In genomic region chr5:133397432-133397831, GRCh38 we compare ENCODE assay signal across 32 cellular contexts.
A peak's percentile ranks its signal among the peaks of the same experiment; 100 is the strongest.
DNase-seq lines count a peak whose midpoint lies in the region; FAIRE-seq and TF ChIP-seq lines count a peak whose summit lies in the region.
"Had no signal": no experiment of that assay in that cellular context is flagged by ENCODE, and none has a peak within 500 bp of the region (broad histone marks: within the 10 kb centered on the region; RNA-seq: fewer than 3 reads in every experiment).

No MANE protein-coding gene starts in this region.

- peaks cover 11% of the 10 kb centered on the region for H3K27me3 Mint-ChIP-seq in neural progenitor cell (ENCODE audit: insufficient read depth, low read depth)

- TF ChIP-seq CTCF in OCI-LY3 (IDR thresholded peaks at IDR 0.05; ENCODE audit: low read depth, low read length) (no peak), coronary artery (IDR thresholded peaks at IDR 0.05) (no peak), neural progenitor cell (IDR thresholded peaks at IDR 0.05) (no peak)

- peak overlapping the region; percentile 86 for H3K27ac Mint-ChIP-seq in neural progenitor cell
- H3K27ac Mint-ChIP-seq: HFFc6, nephron progenitor cell had no signal

- H3K4me2 ChIP-seq in OCI-LY3 (ENCODE audit: low read length) (peak overlapping the region; percentile 77), neural progenitor cell (peak overlapping the region; percentile 70)

- H3K36me3 Mint-ChIP-seq in neural progenitor cell, result no peaks in the 10 kb centered on the region
- H3K36me3 Mint-ChIP-seq: CD14-positive monocyte had no signal

- H3K4me1 ChIP-seq in OCI-LY3 (ENCODE audit: low read length), result peaks cover 49% of the 10 kb centered on the region
- peaks cover 39% of the 10 kb centered on the region for H3K4me1 ChIP-seq in neural progenitor cell
- H3K4me1 ChIP-seq: Peyer's patch, right lobe of liver, vagina had no signal

- H3K79me2 ChIP-seq in OCI-LY3 (ENCODE audit: low read length) (no peaks in the 10 kb centered on the region), neural progenitor cell (ENCODE audit: low read depth) (no peaks in the 10 kb centered on the region)

- H2AFZ ChIP-seq in OCI-LY3 (ENCODE audit: low read depth, low read length), result peak overlapping the region; percentile 33; the same call in 1 of the 2 replicates
- H2AFZ ChIP-seq in neural progenitor cell (replicated peaks), result no peak overlapping the region
- H2AFZ ChIP-seq: GM23248 had no signal

- no peaks in the 10 kb centered on the region for H3K27me3 ChIP-seq in OCI-LY3 (ENCODE audit: low read depth, low read length)
- H3K27me3 ChIP-seq in neural progenitor cell, result no peaks in the 10 kb centered on the region
- H3K27me3 ChIP-seq: MG63, Peyer's patch, right lobe of liver, vagina had no signal

- no peak for TF ChIP-seq POLR2A in GM12891 (IDR thresholded peaks at IDR 0.05; ENCODE audit: low read depth, low read length)

- FAIRE-seq in GM12891 (lab: Jason Lieb, UNC), result peak; percentile 28

- H3K4me3 ChIP-seq in OCI-LY3 (ENCODE audit: low read length), result peak overlapping the region; percentile 56
- no peak overlapping the region for H3K4me3 ChIP-seq in coronary artery
- no peak overlapping the region for H3K4me3 ChIP-seq in neural progenitor cell
- H3K4me3 ChIP-seq: GM23248, left ventricle myocardium inferior, MG63, Peyer's patch, right lobe of liver, vagina had no signal

- no peaks in the 10 kb centered on the region for H3K36me3 ChIP-seq in OCI-LY3 (replicated peaks; ENCODE audit: low read depth, low read length)
- no peaks in the 10 kb centered on the region for H3K36me3 ChIP-seq in neural progenitor cell
- H3K36me3 ChIP-seq: left ventricle myocardium inferior, MG63, Peyer's patch, right lobe of liver, vagina had no signal

- peaks cover 50% of the 10 kb centered on the region for H3K4me1 Mint-ChIP-seq in neural progenitor cell

- H4K20me1 ChIP-seq in OCI-LY3 (ENCODE audit: insufficient read depth, low read length) (no peaks in the 10 kb centered on the region), neural progenitor cell (ENCODE audit: low read depth) (no peaks in the 10 kb centered on the region)

- no peaks in the 10 kb centered on the region for H3K9me3 ChIP-seq in OCI-LY3 (ENCODE audit: insufficient read depth, low read length)
- H3K9me3 ChIP-seq in neural progenitor cell (ENCODE audit: low read depth), result no peaks in the 10 kb centered on the region
- H3K9me3 ChIP-seq: left ventricle myocardium inferior, MG63, Peyer's patch, right lobe of liver, vagina had no signal

- DNase-seq in GM12891 (ENCODE audit: insufficient read length, low spot score) (no peak), coronary artery (ENCODE audit: low spot score) (peak; percentile 28), neural progenitor cell (ENCODE audit: low spot score) (no peak), COR-L47 (lab: John Stamatoyannopoulos, UW) (no peak), NCI-H748 treated with DMSO at 0.1 percent for 48 hours (lab: John Stamatoyannopoulos, UW) (no peak), midbrain (lab: John Stamatoyannopoulos, UW) (no peak)
- no peak for DNase-seq in stimulated activated CD4-positive, alpha-beta T cell treated with anti-CD3 and anti-CD28 coated beads, Interleukin-4, amount 100 ng/mL, for 1 hour
- DNase-seq: activated gamma-delta T cell treated with Interleukin-2 at 50 U/mL for 16 hours; Calu3; dermis blood vessel endothelial cell; DMS79 treated with DMSO at 0.1 percent for 48 hours; GM23248; HFFc6; hypothalamus; KG1; left ventricle myocardium inferior; MG63; NCI-H1417 treated with DMSO at 0.1 percent for 48 hours; NCI-H2107; NCI-H510A treated with DMSO at 0.1 percent for 48 hours; nephron progenitor cell; Peyer's patch; right lobe of liver; SHP77 treated with DMSO at 0.1 percent for 48 hours; stimulated activated CD4-positive, alpha-beta T cell treated with anti-CD3 and anti-CD28 coated beads, Interleukin-4, amount 100 ng/mL, for 4 hours; stimulated activated naive CD4-positive, alpha-beta T cell; SW 1271; T1000 had no signal

- peak overlapping the region; percentile 88 for H3K27ac ChIP-seq in OCI-LY3 (ENCODE audit: low read length)
- H3K27ac ChIP-seq in coronary artery, result no peak overlapping the region
- peak overlapping the region; percentile 83 for H3K27ac ChIP-seq in neural progenitor cell
- H3K27ac ChIP-seq: GM23248, left ventricle myocardium inferior, Peyer's patch, right lobe of liver, vagina had no signal

- peaks cover 7% of the 10 kb centered on the region for H3K9me3 Mint-ChIP-seq in neural progenitor cell
- H3K9me3 Mint-ChIP-seq: central memory CD8-positive, alpha-beta T cell; HFFc6 had no signal

- peaks cover 19% of the 10 kb centered on the region for H3F3A ChIP-seq in neural progenitor cell (ENCODE audit: low read depth)

- H3K9ac ChIP-seq in OCI-LY3 (ENCODE audit: low read length) (peak overlapping the region; percentile 72), neural progenitor cell (no peak overlapping the region)
- H3K9ac ChIP-seq: GM23248 had no signal

- no peak overlapping the region for H3K4me3 Mint-ChIP-seq in neural progenitor cell
- H3K4me3 Mint-ChIP-seq: CD14-positive monocyte; central memory CD8-positive, alpha-beta T cell; HFFc6; nephron progenitor cell had no signal

TF ChIP-seq in GM12891, 5 proteins besides CTCF, POLR2A, EP300 and RAD21:
- no peak for TF ChIP-seq POU2F2 (IDR thresholded peaks at IDR 0.05; ENCODE audit: low read depth, low read length)
- no peak for TF ChIP-seq SPI1 (IDR thresholded peaks at IDR 0.05; ENCODE audit: low read depth, low read length)
- no peak for TF ChIP-seq TAF1 (IDR thresholded peaks at IDR 0.05; ENCODE audit: low read depth, low read length)
- no peak for TF ChIP-seq POLR2AphosphoS5 (IDR thresholded peaks at IDR 0.05; ENCODE audit: low read depth, low read length)
- TF ChIP-seq PAX5 (IDR thresholded peaks at IDR 0.05; ENCODE audit: insufficient read depth, low read length, severe bottlenecking), result no peak

Comparison
In these comparisons a context has a peak if more than half of its experiments do, and no peak if none do; other contexts are left out.
1. H3K27ac ChIP-seq: peak in OCI-LY3 (single experiment) and neural progenitor cell (single experiment); none in coronary artery (0 of 2).